In genomic region chr18:56112013-56112749, GRCh38 we compare ENCODE assay signal across 10 cellular contexts.
DNase-seq lines count a peak whose midpoint lies in the region; ATAC-seq lines count a peak whose summit lies in the region.
"Had no signal": no experiment of that assay in that cellular context is flagged by ENCODE, and none has a peak within 500 bp of the region (broad histone marks: within the 10 kb centered on the region; RNA-seq: fewer than 3 reads in every experiment).

No MANE protein-coding gene starts in this region.

- H3K27ac Mint-ChIP-seq in activated T-helper 17 cell treated with anti-CD3 and anti-CD28 coated beads, Interleukin-2, amount 50 U/mL, for 72 hours, result no peak overlapping the region

- no peaks in the 10 kb centered on the region for H3K27me3 Mint-ChIP-seq in activated T-helper 17 cell treated with anti-CD3 and anti-CD28 coated beads, Interleukin-2, amount 50 U/mL, for 72 hours

- H3K4me3 Mint-ChIP-seq in activated T-helper 17 cell treated with anti-CD3 and anti-CD28 coated beads, Interleukin-2, amount 50 U/mL, for 72 hours, result no peak overlapping the region

- no peak overlapping the region for H3K27ac ChIP-seq in substantia nigra (ENCODE audit: low read depth, low read length, poor library complexity, severe bottlenecking)

- H3K36me3 Mint-ChIP-seq in activated T-helper 17 cell treated with anti-CD3 and anti-CD28 coated beads, Interleukin-2, amount 50 U/mL, for 72 hours (ENCODE audit: low read depth), result no peaks in the 10 kb centered on the region

- DNase-seq in EH (ENCODE audit: low read depth), result peak; percentile 66
- DNase-seq in NCI-H510A treated with DMSO at 0.1 percent for 48 hours (lab: John Stamatoyannopoulos, UW), result no peak
- DNase-seq in amniotic stem cell (lab: John Stamatoyannopoulos, UW), result no peak
- no peak for DNase-seq in NCI-H1417 treated with DMSO at 0.1 percent for 48 hours (lab: John Stamatoyannopoulos, UW)
- no peak for DNase-seq in substantia nigra (lab: John Stamatoyannopoulos, UW)
- DNase-seq: activated naive CD4-positive, alpha-beta T cell treated with Interleukin-2 at 50 U/mL for 16 hours; left ventricle myocardium superior had no signal

- ATAC-seq in GM19043 (IDR thresholded peaks at IDR 0.05; ENCODE audit: low read depth, unreplicated experiment), result peak; percentile 97
- peak; percentile 98 for ATAC-seq in HG02981 (IDR thresholded peaks at IDR 0.05; ENCODE audit: unreplicated experiment)
- ATAC-seq in activated T-helper 17 cell treated with anti-CD3 and anti-CD28 coated beads, Interleukin-2, amount 50 U/mL, for 72 hours (replicated peaks), result peak; percentile 72
- ATAC-seq: left ventricle myocardium superior had no signal

- H3K4me1 Mint-ChIP-seq in activated T-helper 17 cell treated with anti-CD3 and anti-CD28 coated beads, Interleukin-2, amount 50 U/mL, for 72 hours, result no peaks in the 10 kb centered on the region

- H3K9me3 Mint-ChIP-seq in activated T-helper 17 cell treated with anti-CD3 and anti-CD28 coated beads, Interleukin-2, amount 50 U/mL, for 72 hours, result peaks cover 26% of the 10 kb centered on the region
